1 cellular context compared by ENCODE assay signal in genomic region chr20:24781061-24781980, GRCh38.
TF ChIP-seq lines count a peak whose summit lies in the region.

No MANE protein-coding gene starts in this region.

TF ChIP-seq in WTC11, 78 proteins besides CTCF, POLR2A, EP300 and RAD21 (continued from another document):
- TF ChIP-seq TCF7 (CRISPR knock-in tag; IDR thresholded peaks at IDR 0.05; ENCODE audit: low read depth) = no peak
- TF ChIP-seq KAT7 (CRISPR knock-in tag; IDR thresholded peaks at IDR 0.05; ENCODE audit: borderline replicate concordance) = no peak
